19 cellular contexts compared by ENCODE assay signal in the genomic region with DNA sequence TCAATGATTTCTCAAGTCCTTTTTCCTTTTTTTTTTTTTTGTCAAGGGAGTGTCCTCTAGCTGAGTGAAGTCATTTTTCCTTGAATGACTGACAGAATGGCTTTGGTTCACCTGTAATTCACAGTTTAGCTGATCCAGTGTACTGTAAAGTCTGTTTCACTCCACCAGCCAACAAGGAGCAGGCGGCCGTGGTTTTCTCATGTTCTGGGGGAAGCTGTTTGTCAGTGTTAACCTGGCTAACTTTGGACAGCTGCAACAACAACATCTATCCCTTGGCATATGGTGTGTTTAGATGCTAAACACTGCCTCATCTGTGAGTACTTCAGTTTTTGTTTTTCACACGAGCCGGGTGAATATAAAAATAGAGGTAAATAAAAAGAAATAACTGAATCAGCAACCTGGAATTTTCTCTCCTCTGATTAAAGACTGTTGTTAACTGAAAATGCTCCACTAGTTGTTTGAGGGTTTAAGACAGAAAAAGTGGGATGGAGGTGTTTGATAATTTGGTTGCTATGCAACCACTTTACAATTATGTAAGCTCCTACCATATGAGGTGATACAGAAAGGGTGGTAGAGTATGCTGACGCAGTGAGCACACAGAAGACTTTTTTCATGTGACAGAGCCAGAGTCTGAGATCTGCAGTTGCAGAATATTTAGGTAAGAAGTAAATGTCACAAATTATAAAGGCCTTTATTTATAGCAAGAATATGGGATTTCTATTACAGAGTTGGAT. TPM values are rescaled to one million over a fixed set of nuclear protein-coding genes. Genes with fewer than 3 reads are reported as not detected.
DNase-seq lines count a peak whose midpoint lies in the region; ATAC-seq and TF ChIP-seq lines count a peak whose summit lies in the region.
"Had no signal": no experiment of that assay in that cellular context is flagged by ENCODE, and none has a peak within 500 bp of the region (broad histone marks: within the 10 kb centered on the region; RNA-seq: fewer than 3 reads in every experiment).

No MANE protein-coding gene starts in this region.

- DNase-seq in NCI-H1694 (lab: John Stamatoyannopoulos, UW) (peak; percentile 61), DMS153 treated with DMSO at 0.1 percent for 48 hours (lab: John Stamatoyannopoulos, UW; ENCODE audit: unreplicated experiment) (no peak), NCI-H1436 (lab: John Stamatoyannopoulos, UW) (no peak)
- DNase-seq in CD4-positive, alpha-beta memory T cell: no peak
- DNase-seq: activated effector memory CD4-positive, alpha-beta T cell treated with anti-CD3 and anti-CD28 coated beads, Interleukin-2, amount 50 U/mL, for 16 hours; HFFc6; Karpas-422; naive B cell; NCI-H1092 treated with DMSO at 0.1 percent for 48 hours; NCI-H446 treated with DMSO at 0.1 percent for 48 hours; Peyer's patch; stimulated activated CD4-positive, alpha-beta T cell treated with anti-CD3 and anti-CD28 coated beads, Interleukin-2, amount 100 ng/mL, for 24 hours; uterus had no signal

- no peak overlapping the region for H3K9ac ChIP-seq in endocrine pancreas (ENCODE audit: control insufficient read depth, insufficient read depth, low read length)

- no peaks in the 10 kb centered on the region for H3K27me3 Mint-ChIP-seq in nephron (ENCODE audit: low read depth)
- H3K27me3 Mint-ChIP-seq in CD4-positive, alpha-beta memory T cell: peaks cover 8 to 9% of the 10 kb centered on the region in 2 donors
- H3K27me3 Mint-ChIP-seq: naive B cell had no signal

- intact Hi-C loops in CD4-positive, alpha-beta memory T cell (cut with micrococcal nuclease): no loop called here

- H3K36me3 Mint-ChIP-seq in nephron (ENCODE audit: low read depth): no peaks in the 10 kb centered on the region
- no peaks in the 10 kb centered on the region for H3K36me3 Mint-ChIP-seq in CD4-positive, alpha-beta memory T cell
- H3K36me3 Mint-ChIP-seq: naive B cell had no signal

- peaks cover 14% of the 10 kb centered on the region for H3K4me1 ChIP-seq in endocrine pancreas (ENCODE audit: control insufficient read depth, insufficient read depth, low read length)
- no peaks in the 10 kb centered on the region for H3K4me1 ChIP-seq in CD4-positive, alpha-beta memory T cell (ENCODE audit: insufficient read depth, low read length)
- H3K4me1 ChIP-seq: Peyer's patch, uterus had no signal

- H3K9me3 ChIP-seq in endocrine pancreas (ENCODE audit: control insufficient read depth, low read length): no peaks in the 10 kb centered on the region
- H3K9me3 ChIP-seq in CD4-positive, alpha-beta memory T cell (ENCODE audit: control insufficient read depth in 1 of 2, low read length in 2 of 2): no peaks in the 10 kb centered on the region
- H3K9me3 ChIP-seq: gastroesophageal sphincter, Peyer's patch, uterus had no signal

- peak overlapping the region; percentile 49 for H3K4me3 ChIP-seq in endocrine pancreas (ENCODE audit: control insufficient read depth, insufficient read depth, low read length)
- H3K4me3 ChIP-seq in CD4-positive, alpha-beta memory T cell (ENCODE audit: low read length in 2 of 2): no peak overlapping the region
- H3K4me3 ChIP-seq: gastroesophageal sphincter, Peyer's patch, uterus had no signal

- TF ChIP-seq CTCF in nephron (IDR thresholded peaks at IDR 0.05; ENCODE audit: unreplicated experiment in 3 of 3): no peak

- POLR2A ChIA-PET in CD4-positive, alpha-beta memory T cell (lab: Charles Lee; ENCODE audit: partially characterized antibody): no interaction called here

- H3K27ac ChIP-seq in CD4-positive, alpha-beta memory T cell (ENCODE audit: low read depth, low read length): no peak overlapping the region
- H3K27ac ChIP-seq: Peyer's patch, uterus had no signal

- H3K36me3 ChIP-seq in endocrine pancreas (ENCODE audit: control insufficient read depth, insufficient read depth, low read length): no peaks in the 10 kb centered on the region
- no peaks in the 10 kb centered on the region for H3K36me3 ChIP-seq in CD4-positive, alpha-beta memory T cell (ENCODE audit: insufficient read depth, low read length)
- H3K36me3 ChIP-seq: gastroesophageal sphincter, Peyer's patch, uterus had no signal

- no peaks in the 10 kb centered on the region for H3K27me3 ChIP-seq in endocrine pancreas (ENCODE audit: control insufficient read depth, insufficient read depth, low read length)
- H3K27me3 ChIP-seq in CD4-positive, alpha-beta memory T cell (ENCODE audit: insufficient read depth, low read length): no peaks in the 10 kb centered on the region
- H3K27me3 ChIP-seq: gastroesophageal sphincter, Peyer's patch, uterus had no signal

- peaks cover 3% of the 10 kb centered on the region for H3K9me3 Mint-ChIP-seq in nephron
- H3K9me3 Mint-ChIP-seq in CD4-positive, alpha-beta memory T cell: peaks cover 0 to 2% (median 0%) of the 10 kb centered on the region in 8 donors
- H3K9me3 Mint-ChIP-seq: HFFc6 had no signal

- ATAC-seq in GM18498 (IDR thresholded peaks at IDR 0.05; ENCODE audit: unreplicated experiment) (peak; percentile 53), GM21360 (IDR thresholded peaks at IDR 0.05; ENCODE audit: unreplicated experiment) (no peak)
- ATAC-seq: gastroesophageal sphincter, SK-N-SH treated with all-trans-retinoic acid at 6 μM for 48 hours had no signal

- H3K27ac Mint-ChIP-seq in nephron: peak overlapping the region; percentile 23 to 68 (median 28)
- no peak overlapping the region for H3K27ac Mint-ChIP-seq in CD4-positive, alpha-beta memory T cell
- H3K27ac Mint-ChIP-seq: HFFc6 had no signal

- H3K4me3 Mint-ChIP-seq in nephron: no peak overlapping the region
- H3K4me3 Mint-ChIP-seq in CD4-positive, alpha-beta memory T cell: no peak overlapping the region
- H3K4me3 Mint-ChIP-seq: HFFc6 had no signal

- no peaks in the 10 kb centered on the region for H3K4me1 Mint-ChIP-seq in nephron
- peaks cover 0 to 1% (median 0%) of the 10 kb centered on the region in 4 donors for H3K4me1 Mint-ChIP-seq in CD4-positive, alpha-beta memory T cell

- CTCF ChIA-PET in CD4-positive, alpha-beta memory T cell (lab: Charles Lee; ENCODE audit: partially characterized antibody): interaction anchor here (0.8 to 1.7 kb wide), 3 partner anchors 9 to 48 kb away, joined by 3 to 4 read pairs (median 3); no protein-coding TSS in a partner anchor

RNA-seq across cellular contexts. Expression of a gene that starts 50.3 kb away (rescaled TPM):
- 1 to 10 TPM; 5.7 to 6.1 TPM for total RNA-seq in CD4-positive, alpha-beta memory T cell
- polyA plus RNA-seq in CD4-positive, alpha-beta memory T cell: 1 to 10 TPM; 2.3 to 2.8 TPM

Comparison
In these comparisons a context has a peak if more than half of its experiments do, and no peak if none do; other contexts are left out.
1. H3K27ac Mint-ChIP-seq: peak in nephron (3 of 3); none in CD4-positive, alpha-beta memory T cell (0 of 7).